Comparison of ENCODE assay signal across 8 cellular contexts in the genomic region with DNA sequence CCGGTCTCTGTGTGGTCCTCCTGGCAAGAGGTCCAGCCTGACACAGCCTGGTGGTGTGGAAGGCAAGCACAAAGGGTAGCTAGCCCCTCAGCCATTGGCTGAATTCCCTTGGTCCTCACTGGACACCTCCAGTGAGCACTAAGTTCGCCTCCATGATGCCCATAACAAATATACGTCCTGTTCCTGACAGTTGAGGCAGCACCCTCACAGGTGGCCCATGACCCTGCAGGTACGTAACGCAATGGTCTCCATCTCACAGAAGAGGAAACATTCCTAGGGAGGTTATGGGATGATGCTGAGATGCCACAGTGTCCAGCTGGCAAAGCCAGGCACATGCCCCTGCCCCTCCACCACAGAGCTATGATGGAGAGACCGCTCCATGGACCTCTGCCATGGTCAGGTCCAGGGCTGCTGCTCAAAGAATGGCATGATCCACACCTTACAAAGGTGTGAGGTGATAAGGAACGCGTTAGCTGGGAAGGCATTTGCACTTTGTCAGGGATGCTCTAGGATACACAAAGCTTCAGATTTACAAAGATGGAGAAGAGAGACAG. TPM values are rescaled to one million over a fixed set of nuclear protein-coding genes. Genes with fewer than 3 reads are reported as not detected.
A peak's percentile ranks its signal among the peaks of the same experiment; 100 is the strongest.
DNase-seq lines count a peak whose midpoint lies in the region; ATAC-seq lines count a peak whose summit lies in the region.

No MANE protein-coding gene starts in this region.

- POLR2A ChIA-PET in naive thymus-derived CD8-positive, alpha-beta T cell (lab: Charles Lee), result interaction anchor here (0.9 kb wide), 1 partner anchor 9 kb away, joined by 3 read pairs; no protein-coding TSS in a partner anchor

- DNase-seq in stimulated activated naive CD8-positive, alpha-beta T cell treated with anti-CD3 and anti-CD28 coated beads, Interleukin-15, amount 100 ng/mL, for 72 hours, result no peak
- DNase-seq in activated naive CD8-positive, alpha-beta T cell treated with anti-CD3 and anti-CD28 coated beads, Interleukin-2, amount 50 U/mL, for 24 hours, result no peak
- DNase-seq in naive thymus-derived CD8-positive, alpha-beta T cell, result peak in 1 of 10 donors; percentile 38
- DNase-seq in NCI-H345 (lab: John Stamatoyannopoulos, UW) (no peak), KG1 (lab: John Stamatoyannopoulos, UW) (no peak), D341Med (ENCODE audit: low spot score) (no peak)

- ATAC-seq in stimulated activated naive CD8-positive, alpha-beta T cell treated with anti-CD3 and anti-CD28 coated beads, Interleukin-15, amount 100 ng/mL, for 72 hours, result no peak
- ATAC-seq in activated naive CD8-positive, alpha-beta T cell treated with anti-CD3 and anti-CD28 coated beads, Interleukin-2, amount 50 U/mL, for 24 hours, result no peak
- ATAC-seq in naive thymus-derived CD8-positive, alpha-beta T cell, result no peak
- no peak for ATAC-seq in GM18868 (IDR thresholded peaks at IDR 0.05; ENCODE audit: unreplicated experiment)

- H3K36me3 Mint-ChIP-seq in stimulated activated naive CD8-positive, alpha-beta T cell treated with anti-CD3 and anti-CD28 coated beads, Interleukin-15, Interleukin-2, amounts not matched to agents 100 ng/mL and 50 ng/mL, for 24 hours (ENCODE audit: low read depth), result no peaks in the 10 kb centered on the region
- H3K36me3 Mint-ChIP-seq in activated naive CD8-positive, alpha-beta T cell treated with anti-CD3 and anti-CD28 coated beads, Interleukin-2, amount 50 U/mL, for 24 hours (ENCODE audit: low read depth), result no peaks in the 10 kb centered on the region
- H3K36me3 Mint-ChIP-seq in naive thymus-derived CD8-positive, alpha-beta T cell, result no peaks in the 10 kb centered on the region

- peaks cover 8% of the 10 kb centered on the region for H3K4me1 Mint-ChIP-seq in stimulated activated naive CD8-positive, alpha-beta T cell treated with anti-CD3 and anti-CD28 coated beads, Interleukin-15, Interleukin-2, amounts not matched to agents 100 ng/mL and 50 ng/mL, for 24 hours (ENCODE audit: low read depth)
- peaks cover 23% of the 10 kb centered on the region for H3K4me1 Mint-ChIP-seq in stimulated activated naive CD8-positive, alpha-beta T cell treated with anti-CD3 and anti-CD28 coated beads, Interleukin-15, amount 100 ng/mL, for 72 hours
- peaks cover 14% of the 10 kb centered on the region for H3K4me1 Mint-ChIP-seq in activated naive CD8-positive, alpha-beta T cell treated with anti-CD3 and anti-CD28 coated beads, Interleukin-2, amount 50 U/mL, for 24 hours
- H3K4me1 Mint-ChIP-seq in naive thymus-derived CD8-positive, alpha-beta T cell, result peaks cover 19 to 31% (median 25%) of the 10 kb centered on the region in 4 donors

- peak overlapping the region; percentile 11 for H3K27ac Mint-ChIP-seq in stimulated activated naive CD8-positive, alpha-beta T cell treated with anti-CD3 and anti-CD28 coated beads, Interleukin-15, Interleukin-2, amounts not matched to agents 100 ng/mL and 50 ng/mL, for 24 hours
- H3K27ac Mint-ChIP-seq in stimulated activated naive CD8-positive, alpha-beta T cell treated with anti-CD3 and anti-CD28 coated beads, Interleukin-15, amount 100 ng/mL, for 72 hours, result no peak overlapping the region
- no peak overlapping the region for H3K27ac Mint-ChIP-seq in activated naive CD8-positive, alpha-beta T cell treated with anti-CD3 and anti-CD28 coated beads, Interleukin-2, amount 50 U/mL, for 24 hours
- peak overlapping the region in 5 of 10 donors; percentile 15 to 70 (median 63) for H3K27ac Mint-ChIP-seq in naive thymus-derived CD8-positive, alpha-beta T cell

- peak overlapping the region; percentile 17 for H3K4me3 Mint-ChIP-seq in stimulated activated naive CD8-positive, alpha-beta T cell treated with anti-CD3 and anti-CD28 coated beads, Interleukin-15, Interleukin-2, amounts not matched to agents 100 ng/mL and 50 ng/mL, for 24 hours
- peak overlapping the region in 1 of 2 donors; percentile 25 for H3K4me3 Mint-ChIP-seq in stimulated activated naive CD8-positive, alpha-beta T cell treated with anti-CD3 and anti-CD28 coated beads, Interleukin-15, amount 100 ng/mL, for 72 hours
- peak overlapping the region; percentile 39 for H3K4me3 Mint-ChIP-seq in activated naive CD8-positive, alpha-beta T cell treated with anti-CD3 and anti-CD28 coated beads, Interleukin-2, amount 50 U/mL, for 24 hours
- H3K4me3 Mint-ChIP-seq in naive thymus-derived CD8-positive, alpha-beta T cell, result peak overlapping the region in 9 of 10 donors; percentile 68 to 91 (median 89)

- H3K9me3 Mint-ChIP-seq in stimulated activated naive CD8-positive, alpha-beta T cell treated with anti-CD3 and anti-CD28 coated beads, Interleukin-15, Interleukin-2, amounts not matched to agents 100 ng/mL and 50 ng/mL, for 24 hours, result no peaks in the 10 kb centered on the region
- H3K9me3 Mint-ChIP-seq in stimulated activated naive CD8-positive, alpha-beta T cell treated with anti-CD3 and anti-CD28 coated beads, Interleukin-15, amount 100 ng/mL, for 72 hours, result no peaks in the 10 kb centered on the region
- H3K9me3 Mint-ChIP-seq in activated naive CD8-positive, alpha-beta T cell treated with anti-CD3 and anti-CD28 coated beads, Interleukin-2, amount 50 U/mL, for 24 hours, result no peaks in the 10 kb centered on the region
- no peaks in the 10 kb centered on the region for H3K9me3 Mint-ChIP-seq in naive thymus-derived CD8-positive, alpha-beta T cell

- peaks cover 22% of the 10 kb centered on the region for H3K27me3 Mint-ChIP-seq in stimulated activated naive CD8-positive, alpha-beta T cell treated with anti-CD3 and anti-CD28 coated beads, Interleukin-15, Interleukin-2, amounts not matched to agents 100 ng/mL and 50 ng/mL, for 24 hours
- peaks cover 48% of the 10 kb centered on the region for H3K27me3 Mint-ChIP-seq in stimulated activated naive CD8-positive, alpha-beta T cell treated with anti-CD3 and anti-CD28 coated beads, Interleukin-15, amount 100 ng/mL, for 72 hours
- H3K27me3 Mint-ChIP-seq in activated naive CD8-positive, alpha-beta T cell treated with anti-CD3 and anti-CD28 coated beads, Interleukin-2, amount 50 U/mL, for 24 hours, result peaks cover 21% of the 10 kb centered on the region
- H3K27me3 Mint-ChIP-seq in naive thymus-derived CD8-positive, alpha-beta T cell, result peaks cover 0 to 10% (median 6%) of the 10 kb centered on the region in 5 donors

RNA-seq across cellular contexts. Expression of a gene that starts 1.4 kb away (rescaled TPM):
- total RNA-seq in naive thymus-derived CD8-positive, alpha-beta T cell, result under 1 TPM; 0.30 to 0.68 TPM
- under 1 TPM in 1 of 3 donors, not detected in 2; 0.48 TPM for polyA plus RNA-seq in naive thymus-derived CD8-positive, alpha-beta T cell
